22 cellular contexts compared by ENCODE assay signal in the genomic region with DNA sequence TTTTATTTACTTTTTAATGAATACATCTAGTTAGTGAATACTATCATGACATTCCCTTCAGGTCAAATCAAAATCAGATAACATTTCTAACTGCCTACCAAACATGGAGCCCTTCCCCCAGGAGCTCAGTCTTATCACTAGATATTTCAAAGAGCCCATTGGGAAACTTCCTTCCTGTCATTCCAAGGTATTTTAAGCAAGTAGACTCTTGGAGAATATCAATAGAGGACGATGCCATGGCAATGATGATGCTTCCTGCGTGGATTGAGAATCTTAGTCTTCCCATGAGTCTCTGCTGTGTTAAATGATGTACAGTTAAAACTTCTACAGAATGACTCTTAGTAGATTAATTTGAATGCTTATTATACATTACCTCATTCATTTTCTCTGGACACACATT.
"Had no signal": no experiment of that assay in that cellular context is flagged by ENCODE, and none has a peak within 500 bp of the region (broad histone marks: within the 10 kb centered on the region; RNA-seq: fewer than 3 reads in every experiment).

No MANE protein-coding gene starts in this region.

- H3K27ac ChIP-seq: hepatocyte, left ventricle myocardium inferior, parathyroid adenoma, psoas muscle, right atrium auricular region, right lobe of liver, tibial nerve, upper lobe of left lung, vagina had no signal

- H3K9me3 ChIP-seq: right lobe of liver, vagina had no signal

- H3K4me2 ChIP-seq: hepatocyte, smooth muscle cell had no signal

- H3K79me2 ChIP-seq: hepatocyte, parathyroid adenoma had no signal

- H3K9ac ChIP-seq: parathyroid adenoma had no signal

- H3K36me3 ChIP-seq: left ventricle myocardium inferior, right atrium auricular region, right lobe of liver, tibial nerve, upper lobe of left lung, vagina had no signal

- ATAC-seq: naive thymus-derived CD8-positive, alpha-beta T cell; psoas muscle; right lobe of liver; stimulated activated memory B cell treated with anti-CD40 and anti-IgM and Interleukin-4, amounts not matched to agents 10 μg/mL and 1 μg/mL and 100 μg/mL, for 72 hours; stimulated activated naive CD8-positive, alpha-beta T cell treated with anti-CD3 and anti-CD28 coated beads, Interleukin-15, amount 100 ng/mL, for 72 hours had no signal

- H3K27me3 ChIP-seq: hepatocyte, right atrium auricular region, right lobe of liver, tibial nerve, upper lobe of left lung, vagina had no signal

- H3K4me1 ChIP-seq: left ventricle myocardium inferior, parathyroid adenoma, psoas muscle, right atrium auricular region, right lobe of liver, tibial nerve, upper lobe of left lung, vagina had no signal

- H3K4me3 ChIP-seq: hepatocyte, left ventricle myocardium inferior, lung, psoas muscle, right atrium auricular region, right lobe of liver, smooth muscle cell, tibial nerve, upper lobe of left lung, vagina had no signal

- DNase-seq: islet precursor cell; left ventricle myocardium inferior; naive thymus-derived CD8-positive, alpha-beta T cell; nucleus accumbens; psoas muscle; right lobe of liver; stimulated activated CD4-positive, alpha-beta T cell treated with anti-CD3 and anti-CD28 coated beads, Interleukin-1b, Interleukin-23, amount 100 ng/mL, for 48 hours; stimulated activated CD4-positive, alpha-beta T cell treated with anti-CD3 and anti-CD28 coated beads, Interleukin-2, amount 100 ng/mL, for 48 hours; stimulated activated CD4-positive, alpha-beta T cell treated with anti-CD3 and anti-CD28 coated beads, Interleukin-4, amount 100 ng/mL, for 4 hours; stimulated activated CD8-positive, alpha-beta memory T cell treated with anti-CD3 and anti-CD28 coated beads, Interleukin-4, amount 100 ng/mL, for 48 hours; stimulated activated naive CD4-positive, alpha-beta T cell treated with Interleukin-2 at 50 U/mL for 16 hours; stimulated activated naive CD8-positive, alpha-beta T cell treated with anti-CD3 and anti-CD28 coated beads, Interleukin-15, amount 100 ng/mL, for 72 hours; substantia nigra; upper lobe of left lung had no signal
